1 cellular context compared by ENCODE assay signal in the genomic region with DNA sequence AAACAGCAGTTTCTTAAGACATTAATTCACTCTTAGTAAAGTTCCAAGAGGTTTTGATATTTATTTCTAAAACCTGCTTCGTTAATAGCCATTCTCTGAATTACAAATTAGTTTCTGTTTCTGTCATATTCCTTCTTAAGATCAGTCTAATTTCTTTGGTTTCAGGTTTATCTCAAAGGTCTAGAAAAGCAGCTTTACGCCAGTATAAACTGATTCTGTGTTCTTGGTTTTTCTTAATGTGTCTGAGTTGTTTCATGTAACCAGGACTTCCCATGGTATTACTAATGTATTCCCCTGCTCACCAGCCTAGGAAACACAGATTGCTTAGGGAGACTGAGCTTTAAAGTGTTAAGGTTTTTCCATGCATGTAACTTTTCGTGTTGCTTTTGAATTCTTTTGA.
TF ChIP-seq lines count a peak whose summit lies in the region.

No MANE protein-coding gene starts in this region.

TF ChIP-seq in GM12878, 131 proteins besides CTCF, POLR2A, EP300 and RAD21 (continues in another document):
- TF ChIP-seq, protein P1, sequence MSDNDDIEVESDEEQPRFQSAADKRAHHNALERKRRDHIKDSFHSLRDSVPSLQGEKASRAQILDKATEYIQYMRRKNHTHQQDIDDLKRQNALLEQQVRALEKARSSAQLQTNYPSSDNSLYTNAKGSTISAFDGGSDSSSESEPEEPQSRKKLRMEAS (IDR thresholded peaks at IDR 0.05; ENCODE audit: low read depth, low read length), result no peak
- no peak for TF ChIP-seq USF1 (IDR thresholded peaks at IDR 0.05; ENCODE audit: borderline replicate concordance, extremely low read length, insufficient read depth, low read depth, low read length)
- TF ChIP-seq SMAD1 (IDR thresholded peaks at IDR 0.05; ENCODE audit: low read depth, partially characterized antibody), result no peak
- TF ChIP-seq POU2F2 (IDR thresholded peaks at IDR 0.05; ENCODE audit: borderline replicate concordance, low read depth, low read length), result no peak
- TF ChIP-seq JUNB (IDR thresholded peaks at IDR 0.05), result peak; percentile 93
- 0 out of 2 replicates have a peak, but pooled peaks have one; percentile 38 for TF ChIP-seq MEF2A (IDR thresholded peaks at IDR 0.05; ENCODE audit: insufficient read depth, low read depth, low read length)
- TF ChIP-seq TCF3 (IDR thresholded peaks at IDR 0.05; ENCODE audit: borderline replicate concordance, insufficient read depth, low read depth, low read length), result no peak
- no peak for TF ChIP-seq NFYA (IDR thresholded peaks at IDR 0.05; ENCODE audit: borderline replicate concordance, low read depth, low read length)
- TF ChIP-seq, protein P2, sequence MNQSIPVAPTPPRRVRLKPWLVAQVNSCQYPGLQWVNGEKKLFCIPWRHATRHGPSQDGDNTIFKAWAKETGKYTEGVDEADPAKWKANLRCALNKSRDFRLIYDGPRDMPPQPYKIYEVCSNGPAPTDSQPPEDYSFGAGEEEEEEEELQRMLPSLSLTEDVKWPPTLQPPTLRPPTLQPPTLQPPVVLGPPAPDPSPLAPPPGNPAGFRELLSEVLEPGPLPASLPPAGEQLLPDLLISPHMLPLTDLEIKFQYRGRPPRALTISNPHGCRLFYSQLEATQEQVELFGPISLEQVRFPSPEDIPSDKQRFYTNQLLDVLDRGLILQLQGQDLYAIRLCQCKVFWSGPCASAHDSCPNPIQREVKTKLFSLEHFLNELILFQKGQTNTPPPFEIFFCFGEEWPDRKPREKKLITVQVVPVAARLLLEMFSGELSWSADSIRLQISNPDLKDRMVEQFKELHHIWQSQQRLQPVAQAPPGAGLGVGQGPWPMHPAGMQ (IDR thresholded peaks at IDR 0.05; ENCODE audit: borderline replicate concordance), result no peak
- TF ChIP-seq RELA (IDR thresholded peaks at IDR 0.05; ENCODE audit: borderline replicate concordance, partially characterized antibody), result no peak
- TF ChIP-seq RFX5 (IDR thresholded peaks at IDR 0.05; ENCODE audit: low read depth, low read length), result no peak
- no peak for TF ChIP-seq PAX5 (IDR thresholded peaks at IDR 0.05; ENCODE audit: borderline replicate concordance, low read depth, low read length)
- no peak for TF ChIP-seq HSF1 (IDR thresholded peaks at IDR 0.05; ENCODE audit: low read depth, low read length)
- 0 out of 2 replicates have a peak, but pooled peaks have one; percentile 33 for TF ChIP-seq TCF7 (IDR thresholded peaks at IDR 0.05; ENCODE audit: borderline replicate concordance)
- TF ChIP-seq CBFB (IDR thresholded peaks at IDR 0.05; ENCODE audit: low read depth), result no peak
- no peak for TF ChIP-seq BHLHE40 (IDR thresholded peaks at IDR 0.05; ENCODE audit: borderline replicate concordance in 1 of 2, low read depth in 2 of 2, low read length in 1 of 2)
- TF ChIP-seq E4F1 (IDR thresholded peaks at IDR 0.05; ENCODE audit: borderline replicate concordance, partially characterized antibody), result no peak
- TF ChIP-seq BACH1 (IDR thresholded peaks at IDR 0.05; ENCODE audit: borderline replicate concordance), result no peak
- TF ChIP-seq FOXM1 (IDR thresholded peaks at IDR 0.05; ENCODE audit: low read depth, low read length), result peak; percentile 50; the same call in 1 of the 2 replicates
- TF ChIP-seq JUND (IDR thresholded peaks at IDR 0.05; ENCODE audit: low read depth, low read length), result no peak
- TF ChIP-seq SREBF1 (IDR thresholded peaks at IDR 0.05; ENCODE audit: low read length), result no peak
- TF ChIP-seq NFIC (IDR thresholded peaks at IDR 0.05; ENCODE audit: low read depth, low read length), result peak; percentile 80; the same call in 1 of the 2 replicates
- no peak for TF ChIP-seq ELK1 (IDR thresholded peaks at IDR 0.05; ENCODE audit: low read depth, low read length)
- TF ChIP-seq YBX1 (IDR thresholded peaks at IDR 0.05), result no peak
- peak; percentile 60; the same call in 1 of the 2 replicates for TF ChIP-seq RUNX3 (IDR thresholded peaks at IDR 0.05; ENCODE audit: low read length)
- TF ChIP-seq ZBED1 (IDR thresholded peaks at IDR 0.05; ENCODE audit: borderline replicate concordance), result peak; percentile 37; the same call in 1 of the 2 replicates
- TF ChIP-seq MEF2B (IDR thresholded peaks at IDR 0.05; ENCODE audit: partially characterized antibody, poor library complexity, severe bottlenecking), result no peak
- no peak for TF ChIP-seq ZBTB40 (IDR thresholded peaks at IDR 0.05; ENCODE audit: borderline replicate concordance)
- TF ChIP-seq LARP7 (IDR thresholded peaks at IDR 0.05), result no peak
- TF ChIP-seq ZBTB11 (CRISPR knock-in tag; IDR thresholded peaks at IDR 0.05), result no peak
- TF ChIP-seq, protein P3, sequence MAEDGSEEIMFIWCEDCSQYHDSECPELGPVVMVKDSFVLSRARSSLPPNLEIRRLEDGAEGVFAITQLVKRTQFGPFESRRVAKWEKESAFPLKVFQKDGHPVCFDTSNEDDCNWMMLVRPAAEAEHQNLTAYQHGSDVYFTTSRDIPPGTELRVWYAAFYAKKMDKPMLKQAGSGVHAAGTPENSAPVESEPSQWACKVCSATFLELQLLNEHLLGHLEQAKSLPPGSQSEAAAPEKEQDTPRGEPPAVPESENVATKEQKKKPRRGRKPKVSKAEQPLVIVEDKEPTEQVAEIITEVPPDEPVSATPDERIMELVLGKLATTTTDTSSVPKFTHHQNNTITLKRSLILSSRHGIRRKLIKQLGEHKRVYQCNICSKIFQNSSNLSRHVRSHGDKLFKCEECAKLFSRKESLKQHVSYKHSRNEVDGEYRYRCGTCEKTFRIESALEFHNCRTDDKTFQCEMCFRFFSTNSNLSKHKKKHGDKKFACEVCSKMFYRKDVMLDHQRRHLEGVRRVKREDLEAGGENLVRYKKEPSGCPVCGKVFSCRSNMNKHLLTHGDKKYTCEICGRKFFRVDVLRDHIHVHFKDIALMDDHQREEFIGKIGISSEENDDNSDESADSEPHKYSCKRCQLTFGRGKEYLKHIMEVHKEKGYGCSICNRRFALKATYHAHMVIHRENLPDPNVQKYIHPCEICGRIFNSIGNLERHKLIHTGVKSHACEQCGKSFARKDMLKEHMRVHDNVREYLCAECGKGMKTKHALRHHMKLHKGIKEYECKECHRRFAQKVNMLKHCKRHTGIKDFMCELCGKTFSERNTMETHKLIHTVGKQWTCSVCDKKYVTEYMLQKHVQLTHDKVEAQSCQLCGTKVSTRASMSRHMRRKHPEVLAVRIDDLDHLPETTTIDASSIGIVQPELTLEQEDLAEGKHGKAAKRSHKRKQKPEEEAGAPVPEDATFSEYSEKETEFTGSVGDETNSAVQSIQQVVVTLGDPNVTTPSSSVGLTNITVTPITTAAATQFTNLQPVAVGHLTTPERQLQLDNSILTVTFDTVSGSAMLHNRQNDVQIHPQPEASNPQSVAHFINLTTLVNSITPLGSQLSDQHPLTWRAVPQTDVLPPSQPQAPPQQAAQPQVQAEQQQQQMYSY (CRISPR knock-in tag; IDR thresholded peaks at IDR 0.05), result no peak
- no peak for TF ChIP-seq RB1 (IDR thresholded peaks at IDR 0.05; ENCODE audit: borderline replicate concordance)
- TF ChIP-seq POLR2AphosphoS2 (IDR thresholded peaks at IDR 0.05; ENCODE audit: low read depth, low read length), result no peak
